1 cellular context compared by ENCODE assay signal in genomic region chr10:28949005-28950004, GRCh38.
TF ChIP-seq lines count a peak whose summit lies in the region.

No MANE protein-coding gene starts in this region.

TF ChIP-seq in K562, 482 proteins besides CTCF, POLR2A, EP300 and RAD21 (continued from another document and continues in another):
- TF ChIP-seq E2F8 (IDR thresholded peaks at IDR 0.05; ENCODE audit: low read depth, partially characterized antibody) (no peak), BCOR (IDR thresholded peaks at IDR 0.05) (no peak), BMI1 (IDR thresholded peaks at IDR 0.05; ENCODE audit: low read length) (no peak), TCF3 (CRISPR knock-in tag; IDR thresholded peaks at IDR 0.05) (no peak), PCBP2 (IDR thresholded peaks at IDR 0.05; ENCODE audit: low read depth, low read length, poor library complexity, severe bottlenecking) (no peak), SAFB2 (IDR thresholded peaks at IDR 0.05; ENCODE audit: borderline replicate concordance, low read depth, low read length, severe bottlenecking) (no peak), BRCA1 (IDR thresholded peaks at IDR 0.05) (no peak), BRCA1 (CRISPR knock-in tag; IDR thresholded peaks at IDR 0.05) (no peak), SRSF9 (IDR thresholded peaks at IDR 0.05; ENCODE audit: borderline replicate concordance, low read depth, low read length) (no peak), NEUROD1 (IDR thresholded peaks at IDR 0.05; ENCODE audit: borderline replicate concordance, low read depth, low read length, partially characterized antibody) (no peak), FOXM1 (IDR thresholded peaks at IDR 0.05; ENCODE audit: low read depth) (no peak), FOXM1 (CRISPR knock-in tag; IDR thresholded peaks at IDR 0.05; ENCODE audit: low read depth) (no peak), EP400 (IDR thresholded peaks at IDR 0.05) (peak; percentile 52; the same call in 1 of the 2 replicates), SRSF7 (optimal IDR thresholded peaks at IDR 0.05; ENCODE audit: low read depth, low read length) (no peak), EZH2 (IDR thresholded peaks at IDR 0.05; ENCODE audit: borderline replicate concordance, low read depth, low read length) (no peak), SMARCC2 (IDR thresholded peaks at IDR 0.05; ENCODE audit: low read depth) (no peak), ZNF79 (CRISPR knock-in tag; IDR thresholded peaks at IDR 0.05; ENCODE audit: low read depth) (no peak), PRPF4 (IDR thresholded peaks at IDR 0.05; ENCODE audit: insufficient read depth, low read depth, low read length, poor library complexity, severe bottlenecking) (no peak), FOSL1 (tag; conservative IDR thresholded peaks at IDR 0.05) (0 out of 2 replicates have a peak, but pooled peaks have one; percentile 22), MEIS2 (IDR thresholded peaks at IDR 0.05; ENCODE audit: partially characterized antibody) (no peak), ZNF133 (CRISPR knock-in tag; IDR thresholded peaks at IDR 0.05) (no peak), SMC3 (conservative IDR thresholded peaks at IDR 0.05; ENCODE audit: insufficient read depth, low read depth, low read length) (no peak), U2AF2 (optimal IDR thresholded peaks at IDR 0.05; ENCODE audit: low read depth, low read length) (no peak), MNT (conservative IDR thresholded peaks at IDR 0.05) (no peak), CEBPG (CRISPR knock-in tag; IDR thresholded peaks at IDR 0.05) (peak; percentile 84), CEBPG (tag; conservative IDR thresholded peaks at IDR 0.05 in 1 of 2, IDR thresholded peaks at IDR 0.05 in 1 of 2) (peak; percentile 84 to 98), SP1 (CRISPR knock-in tag; IDR thresholded peaks at IDR 0.05) (no peak), KAT7 (CRISPR knock-in tag; IDR thresholded peaks at IDR 0.05; ENCODE audit: borderline replicate concordance) (no peak), HNRNPL (IDR thresholded peaks at IDR 0.05; ENCODE audit: low read depth, low read length) (no peak), THAP7 (CRISPR knock-in tag; IDR thresholded peaks at IDR 0.05) (no peak), ZBED1 (IDR thresholded peaks at IDR 0.05) (no peak), BHLHE40 (IDR thresholded peaks at IDR 0.05; ENCODE audit: low read length) (no peak), ZNF561 (CRISPR knock-in tag; conservative IDR thresholded peaks at IDR 0.05) (no peak), RBM34 (IDR thresholded peaks at IDR 0.05; ENCODE audit: borderline replicate concordance, insufficient read depth, low read length) (no peak), SMARCE1 (IDR thresholded peaks at IDR 0.05) (no peak)
- TF ChIP-seq, protein P1, sequence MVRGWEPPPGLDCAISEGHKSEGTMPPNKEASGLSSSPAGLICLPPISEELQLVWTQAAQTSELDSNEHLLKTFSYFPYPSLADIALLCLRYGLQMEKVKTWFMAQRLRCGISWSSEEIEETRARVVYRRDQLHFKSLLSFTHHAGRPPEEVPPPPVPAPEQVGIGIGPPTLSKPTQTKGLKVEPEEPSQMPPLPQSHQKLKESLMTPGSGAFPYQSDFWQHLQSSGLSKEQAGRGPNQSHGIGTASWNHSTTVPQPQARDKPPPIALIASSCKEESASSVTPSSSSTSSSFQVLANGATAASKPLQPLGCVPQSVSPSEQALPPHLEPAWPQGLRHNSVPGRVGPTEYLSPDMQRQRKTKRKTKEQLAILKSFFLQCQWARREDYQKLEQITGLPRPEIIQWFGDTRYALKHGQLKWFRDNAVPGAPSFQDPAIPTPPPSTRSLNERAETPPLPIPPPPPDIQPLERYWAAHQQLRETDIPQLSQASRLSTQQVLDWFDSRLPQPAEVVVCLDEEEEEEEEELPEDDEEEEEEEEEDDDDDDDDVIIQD (CRISPR knock-in tag; IDR thresholded peaks at IDR 0.05), result no peak
- TF ChIP-seq, protein P2, sequence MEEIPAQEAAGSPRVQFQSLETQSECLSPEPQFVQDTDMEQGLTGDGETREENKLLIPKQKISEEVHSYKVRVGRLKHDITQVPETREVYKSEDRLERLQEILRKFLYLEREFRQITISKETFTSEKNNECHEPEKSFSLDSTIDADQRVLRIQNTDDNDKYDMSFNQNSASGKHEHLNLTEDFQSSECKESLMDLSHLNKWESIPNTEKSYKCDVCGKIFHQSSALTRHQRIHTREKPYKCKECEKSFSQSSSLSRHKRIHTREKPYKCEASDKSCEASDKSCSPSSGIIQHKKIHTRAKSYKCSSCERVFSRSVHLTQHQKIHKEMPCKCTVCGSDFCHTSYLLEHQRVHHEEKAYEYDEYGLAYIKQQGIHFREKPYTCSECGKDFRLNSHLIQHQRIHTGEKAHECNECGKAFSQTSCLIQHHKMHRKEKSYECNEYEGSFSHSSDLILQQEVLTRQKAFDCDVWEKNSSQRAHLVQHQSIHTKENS (CRISPR knock-in tag; IDR thresholded peaks at IDR 0.05), result no peak
- TF ChIP-seq, protein P3, sequence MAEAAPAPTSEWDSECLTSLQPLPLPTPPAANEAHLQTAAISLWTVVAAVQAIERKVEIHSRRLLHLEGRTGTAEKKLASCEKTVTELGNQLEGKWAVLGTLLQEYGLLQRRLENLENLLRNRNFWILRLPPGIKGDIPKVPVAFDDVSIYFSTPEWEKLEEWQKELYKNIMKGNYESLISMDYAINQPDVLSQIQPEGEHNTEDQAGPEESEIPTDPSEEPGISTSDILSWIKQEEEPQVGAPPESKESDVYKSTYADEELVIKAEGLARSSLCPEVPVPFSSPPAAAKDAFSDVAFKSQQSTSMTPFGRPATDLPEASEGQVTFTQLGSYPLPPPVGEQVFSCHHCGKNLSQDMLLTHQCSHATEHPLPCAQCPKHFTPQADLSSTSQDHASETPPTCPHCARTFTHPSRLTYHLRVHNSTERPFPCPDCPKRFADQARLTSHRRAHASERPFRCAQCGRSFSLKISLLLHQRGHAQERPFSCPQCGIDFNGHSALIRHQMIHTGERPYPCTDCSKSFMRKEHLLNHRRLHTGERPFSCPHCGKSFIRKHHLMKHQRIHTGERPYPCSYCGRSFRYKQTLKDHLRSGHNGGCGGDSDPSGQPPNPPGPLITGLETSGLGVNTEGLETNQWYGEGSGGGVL (CRISPR knock-in tag; IDR thresholded peaks at IDR 0.05), result no peak
- TF ChIP-seq, protein P4, sequence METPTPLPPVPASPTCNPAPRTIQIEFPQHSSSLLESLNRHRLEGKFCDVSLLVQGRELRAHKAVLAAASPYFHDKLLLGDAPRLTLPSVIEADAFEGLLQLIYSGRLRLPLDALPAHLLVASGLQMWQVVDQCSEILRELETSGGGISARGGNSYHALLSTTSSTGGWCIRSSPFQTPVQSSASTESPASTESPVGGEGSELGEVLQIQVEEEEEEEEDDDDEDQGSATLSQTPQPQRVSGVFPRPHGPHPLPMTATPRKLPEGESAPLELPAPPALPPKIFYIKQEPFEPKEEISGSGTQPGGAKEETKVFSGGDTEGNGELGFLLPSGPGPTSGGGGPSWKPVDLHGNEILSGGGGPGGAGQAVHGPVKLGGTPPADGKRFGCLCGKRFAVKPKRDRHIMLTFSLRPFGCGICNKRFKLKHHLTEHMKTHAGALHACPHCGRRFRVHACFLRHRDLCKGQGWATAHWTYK (CRISPR knock-in tag; IDR thresholded peaks at IDR 0.05), result peak; percentile 33; the same call in 1 of the 2 replicates
- TF ChIP-seq, protein P5, sequence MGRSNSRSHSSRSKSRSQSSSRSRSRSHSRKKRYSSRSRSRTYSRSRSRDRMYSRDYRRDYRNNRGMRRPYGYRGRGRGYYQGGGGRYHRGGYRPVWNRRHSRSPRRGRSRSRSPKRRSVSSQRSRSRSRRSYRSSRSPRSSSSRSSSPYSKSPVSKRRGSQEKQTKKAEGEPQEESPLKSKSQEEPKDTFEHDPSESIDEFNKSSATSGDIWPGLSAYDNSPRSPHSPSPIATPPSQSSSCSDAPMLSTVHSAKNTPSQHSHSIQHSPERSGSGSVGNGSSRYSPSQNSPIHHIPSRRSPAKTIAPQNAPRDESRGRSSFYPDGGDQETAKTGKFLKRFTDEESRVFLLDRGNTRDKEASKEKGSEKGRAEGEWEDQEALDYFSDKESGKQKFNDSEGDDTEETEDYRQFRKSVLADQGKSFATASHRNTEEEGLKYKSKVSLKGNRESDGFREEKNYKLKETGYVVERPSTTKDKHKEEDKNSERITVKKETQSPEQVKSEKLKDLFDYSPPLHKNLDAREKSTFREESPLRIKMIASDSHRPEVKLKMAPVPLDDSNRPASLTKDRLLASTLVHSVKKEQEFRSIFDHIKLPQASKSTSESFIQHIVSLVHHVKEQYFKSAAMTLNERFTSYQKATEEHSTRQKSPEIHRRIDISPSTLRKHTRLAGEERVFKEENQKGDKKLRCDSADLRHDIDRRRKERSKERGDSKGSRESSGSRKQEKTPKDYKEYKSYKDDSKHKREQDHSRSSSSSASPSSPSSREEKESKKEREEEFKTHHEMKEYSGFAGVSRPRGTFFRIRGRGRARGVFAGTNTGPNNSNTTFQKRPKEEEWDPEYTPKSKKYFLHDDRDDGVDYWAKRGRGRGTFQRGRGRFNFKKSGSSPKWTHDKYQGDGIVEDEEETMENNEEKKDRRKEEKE (IDR thresholded peaks at IDR 0.05; ENCODE audit: borderline replicate concordance in 1 of 2, control insufficient read depth in 1 of 2, low read depth in 2 of 2, low read length in 1 of 2), result no peak
- TF ChIP-seq, protein P6, sequence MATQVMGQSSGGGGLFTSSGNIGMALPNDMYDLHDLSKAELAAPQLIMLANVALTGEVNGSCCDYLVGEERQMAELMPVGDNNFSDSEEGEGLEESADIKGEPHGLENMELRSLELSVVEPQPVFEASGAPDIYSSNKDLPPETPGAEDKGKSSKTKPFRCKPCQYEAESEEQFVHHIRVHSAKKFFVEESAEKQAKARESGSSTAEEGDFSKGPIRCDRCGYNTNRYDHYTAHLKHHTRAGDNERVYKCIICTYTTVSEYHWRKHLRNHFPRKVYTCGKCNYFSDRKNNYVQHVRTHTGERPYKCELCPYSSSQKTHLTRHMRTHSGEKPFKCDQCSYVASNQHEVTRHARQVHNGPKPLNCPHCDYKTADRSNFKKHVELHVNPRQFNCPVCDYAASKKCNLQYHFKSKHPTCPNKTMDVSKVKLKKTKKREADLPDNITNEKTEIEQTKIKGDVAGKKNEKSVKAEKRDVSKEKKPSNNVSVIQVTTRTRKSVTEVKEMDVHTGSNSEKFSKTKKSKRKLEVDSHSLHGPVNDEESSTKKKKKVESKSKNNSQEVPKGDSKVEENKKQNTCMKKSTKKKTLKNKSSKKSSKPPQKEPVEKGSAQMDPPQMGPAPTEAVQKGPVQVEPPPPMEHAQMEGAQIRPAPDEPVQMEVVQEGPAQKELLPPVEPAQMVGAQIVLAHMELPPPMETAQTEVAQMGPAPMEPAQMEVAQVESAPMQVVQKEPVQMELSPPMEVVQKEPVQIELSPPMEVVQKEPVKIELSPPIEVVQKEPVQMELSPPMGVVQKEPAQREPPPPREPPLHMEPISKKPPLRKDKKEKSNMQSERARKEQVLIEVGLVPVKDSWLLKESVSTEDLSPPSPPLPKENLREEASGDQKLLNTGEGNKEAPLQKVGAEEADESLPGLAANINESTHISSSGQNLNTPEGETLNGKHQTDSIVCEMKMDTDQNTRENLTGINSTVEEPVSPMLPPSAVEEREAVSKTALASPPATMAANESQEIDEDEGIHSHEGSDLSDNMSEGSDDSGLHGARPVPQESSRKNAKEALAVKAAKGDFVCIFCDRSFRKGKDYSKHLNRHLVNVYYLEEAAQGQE (CRISPR knock-in tag; IDR thresholded peaks at IDR 0.05; ENCODE audit: low read depth), result no peak
- TF ChIP-seq, protein P7, sequence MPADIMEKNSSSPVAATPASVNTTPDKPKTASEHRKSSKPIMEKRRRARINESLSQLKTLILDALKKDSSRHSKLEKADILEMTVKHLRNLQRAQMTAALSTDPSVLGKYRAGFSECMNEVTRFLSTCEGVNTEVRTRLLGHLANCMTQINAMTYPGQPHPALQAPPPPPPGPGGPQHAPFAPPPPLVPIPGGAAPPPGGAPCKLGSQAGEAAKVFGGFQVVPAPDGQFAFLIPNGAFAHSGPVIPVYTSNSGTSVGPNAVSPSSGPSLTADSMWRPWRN (IDR thresholded peaks at IDR 0.05; ENCODE audit: low read depth), result no peak
- TF ChIP-seq, protein P8, sequence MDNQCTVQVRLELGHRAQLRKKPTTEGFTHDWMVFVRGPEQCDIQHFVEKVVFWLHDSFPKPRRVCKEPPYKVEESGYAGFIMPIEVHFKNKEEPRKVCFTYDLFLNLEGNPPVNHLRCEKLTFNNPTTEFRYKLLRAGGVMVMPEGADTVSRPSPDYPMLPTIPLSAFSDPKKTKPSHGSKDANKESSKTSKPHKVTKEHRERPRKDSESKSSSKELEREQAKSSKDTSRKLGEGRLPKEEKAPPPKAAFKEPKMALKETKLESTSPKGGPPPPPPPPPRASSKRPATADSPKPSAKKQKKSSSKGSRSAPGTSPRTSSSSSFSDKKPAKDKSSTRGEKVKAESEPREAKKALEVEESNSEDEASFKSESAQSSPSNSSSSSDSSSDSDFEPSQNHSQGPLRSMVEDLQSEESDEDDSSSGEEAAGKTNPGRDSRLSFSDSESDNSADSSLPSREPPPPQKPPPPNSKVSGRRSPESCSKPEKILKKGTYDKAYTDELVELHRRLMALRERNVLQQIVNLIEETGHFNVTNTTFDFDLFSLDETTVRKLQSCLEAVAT (IDR thresholded peaks at IDR 0.05), result no peak
